In the genomic region with DNA sequence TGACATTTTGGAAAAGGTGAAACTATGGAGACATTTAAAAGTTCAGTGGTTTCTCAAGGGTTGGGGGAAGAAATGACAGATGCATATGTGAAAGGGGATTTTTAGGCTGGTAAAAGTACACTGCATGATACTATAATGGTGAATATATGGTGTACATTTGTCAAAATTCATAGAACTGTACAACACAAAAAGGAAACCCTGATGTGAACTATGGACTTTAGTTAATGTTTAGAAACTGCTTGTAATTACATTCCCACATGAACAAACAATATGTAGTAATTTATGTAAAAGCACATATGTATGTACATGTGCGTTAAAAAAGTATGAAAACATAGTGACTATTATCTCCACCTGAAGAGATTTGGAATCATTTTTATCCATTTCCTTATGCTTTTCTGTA, we compare ENCODE assay signal across 13 cellular contexts.
A peak's percentile ranks its signal among the peaks of the same experiment; 100 is the strongest.
DNase-seq lines count a peak whose midpoint lies in the region; ATAC-seq, FAIRE-seq and TF ChIP-seq lines count a peak whose summit lies in the region.
"Had no signal": no experiment of that assay in that cellular context is flagged by ENCODE, and none has a peak within 500 bp of the region (broad histone marks: within the 10 kb centered on the region; RNA-seq: fewer than 3 reads in every experiment).

No MANE protein-coding gene starts in this region.

- no peaks in the 10 kb centered on the region for H3K4me1 ChIP-seq in duodenal mucosa (ENCODE audit: control insufficient read depth in 1 of 2, insufficient read depth in 2 of 2, low read length in 2 of 2)
- peaks cover 6% of the 10 kb centered on the region for H3K4me1 ChIP-seq in keratinocyte (ENCODE audit: control insufficient read depth, extremely low read depth, insufficient read depth, low read length)
- no peaks in the 10 kb centered on the region for H3K4me1 ChIP-seq in mucosa of descending colon (ENCODE audit: low read depth)

- peak; percentile 79 for ATAC-seq in mucosa of descending colon
- ATAC-seq: CD8-positive, alpha-beta T cell; GM12878; HCT116 had no signal

- DNase-seq in keratinocyte (ENCODE audit: low read depth, low spot score) (no peak), mucosa of descending colon (no peak), NCI-H345 (lab: John Stamatoyannopoulos, UW) (no peak)
- no peak for DNase-seq in stimulated activated CD4-positive, alpha-beta T cell treated with anti-CD3 and anti-CD28 coated beads, Interleukin-1b, Interleukin-23, amount 100 ng/mL, for 48 hours
- no peak for DNase-seq in effector CD8-positive, alpha-beta T cell (lab: John Stamatoyannopoulos, UW)
- DNase-seq: Caco-2; CD8-positive, alpha-beta T cell; GM23248 had no signal

- no peaks in the 10 kb centered on the region for H3K79me2 ChIP-seq in keratinocyte (ENCODE audit: control insufficient read depth, insufficient read depth, low read length)

- intact Hi-C loops in mucosa of descending colon (cut with DNase I, micrococcal nuclease) = no loop called here

- no peak for FAIRE-seq in keratinocyte (lab: Jason Lieb, UNC)
- FAIRE-seq: GM12878, GM18507, H54 had no signal

- H3K27me3 ChIP-seq in duodenal mucosa (ENCODE audit: control insufficient read depth in 1 of 2, insufficient read depth in 2 of 2, low read length in 2 of 2) (no peaks in the 10 kb centered on the region), keratinocyte (ENCODE audit: control insufficient read depth, extremely low read depth, insufficient read depth, low read length) (no peaks in the 10 kb centered on the region)

- H3K27ac ChIP-seq in duodenal mucosa (ENCODE audit: low read depth, low read length) (no peak overlapping the region), keratinocyte (ENCODE audit: control insufficient read depth, insufficient read depth, low read length) (no peak overlapping the region)
- H3K27ac ChIP-seq: GM23248 had no signal

- no peaks in the 10 kb centered on the region for H3K9me3 ChIP-seq in duodenal mucosa (ENCODE audit: control insufficient read depth in 1 of 2, low read length in 2 of 2)
- H3K9me3 ChIP-seq in keratinocyte (ENCODE audit: control insufficient read depth, low read depth, low read length) = no peaks in the 10 kb centered on the region
- H3K9me3 ChIP-seq in mucosa of descending colon = no peaks in the 10 kb centered on the region
- H3K9me3 ChIP-seq: Caco-2 had no signal

- no peaks in the 10 kb centered on the region for H4K20me1 ChIP-seq in keratinocyte (ENCODE audit: control insufficient read depth, extremely low read depth, insufficient read depth, low read length)

- no peak for TF ChIP-seq CTCF in keratinocyte (optimal IDR thresholded peaks at IDR 0.05 in 1 of 3, IDR thresholded peaks at IDR 0.05 in 1 of 3, conservative IDR thresholded peaks at IDR 0.05 in 1 of 3; ENCODE audit: extremely low read depth in 1 of 3, insufficient read depth in 2 of 3, low read length in 3 of 3)
- no peak for TF ChIP-seq CTCF in mucosa of descending colon (IDR thresholded peaks at IDR 0.05)

- dilution Hi-C loops in keratinocyte (cut with MboI; ENCODE audit: extremely low pct_ligation_motif_present, low sequenced_read_pairs) = no loop called here

- no peaks in the 10 kb centered on the region for H3K36me3 ChIP-seq in duodenal mucosa (ENCODE audit: control insufficient read depth in 1 of 2, insufficient read depth in 2 of 2, low read length in 2 of 2)
- H3K36me3 ChIP-seq in keratinocyte (ENCODE audit: control insufficient read depth in 2 of 2, extremely low read depth in 1 of 2, insufficient read depth in 2 of 2, low read length in 2 of 2) = no peaks in the 10 kb centered on the region
- no peaks in the 10 kb centered on the region for H3K36me3 ChIP-seq in mucosa of descending colon (ENCODE audit: low read depth)

- no peak overlapping the region for H3K4me2 ChIP-seq in keratinocyte (ENCODE audit: control insufficient read depth, extremely low read depth, insufficient read depth, low read depth, low read length)

- H3K9ac ChIP-seq in duodenal mucosa (ENCODE audit: low read depth in 1 of 2, low read length in 2 of 2) = no peak overlapping the region
- no peak overlapping the region for H3K9ac ChIP-seq in keratinocyte (ENCODE audit: control insufficient read depth, extremely low read depth, insufficient read depth, low read length)
- H3K9ac ChIP-seq: GM23248 had no signal

- no peaks in the 10 kb centered on the region for H3K9me1 ChIP-seq in keratinocyte (ENCODE audit: control insufficient read depth, extremely low read depth, insufficient read depth, low read length)

- peak overlapping the region; percentile 8 for H2AFZ ChIP-seq in keratinocyte (ENCODE audit: control insufficient read depth, low read length)
- H2AFZ ChIP-seq: GM23248 had no signal

- peak overlapping the region; percentile 0 to 49 for H3K4me3 ChIP-seq in duodenal mucosa (ENCODE audit: low read depth in 1 of 2, low read length in 2 of 2)
- H3K4me3 ChIP-seq in keratinocyte (ENCODE audit: control insufficient read depth in 2 of 3, extremely low read depth in 1 of 3, insufficient read depth in 2 of 3, low read depth in 1 of 3, low read length in 3 of 3) = no peak overlapping the region
- no peak overlapping the region for H3K4me3 ChIP-seq in mucosa of descending colon
- H3K4me3 ChIP-seq: GM12878, GM23248 had no signal

Comparison
In these comparisons a context has a peak if more than half of its experiments do, and no peak if none do; other contexts are left out.
1. H3K4me3 ChIP-seq: peak in duodenal mucosa (2 of 2); none in keratinocyte (0 of 3) and mucosa of descending colon (single experiment).